ENCODE assay signal across 8 cellular contexts in genomic region chr17:6640536-6641373, GRCh38. TPM values are rescaled to one million over a fixed set of nuclear protein-coding genes. Genes with fewer than 3 reads are reported as not detected.
DNase-seq lines count a peak whose midpoint lies in the region; ATAC-seq and TF ChIP-seq lines count a peak whose summit lies in the region.

Gene KIAA0753 (minus strand): TSS chr17:6640711. CDS start chr17:6635103, 5,608 bp downstream.
Gene TXNDC17 (plus strand): TSS chr17:6641060. CDS start chr17:6641083, 23 bp downstream.

- H3K27me3 Mint-ChIP-seq in activated naive CD8-positive, alpha-beta T cell treated with anti-CD3 and anti-CD28 coated beads, Interleukin-2, amount 10 ng/mL, durations not matched to agents 7 days and 5 days = no peaks in the 10 kb centered on the region

- peaks cover 12% of the 10 kb centered on the region for H3K79me1 ChIP-seq in trophoblast cell (ENCODE audit: low read length)

- peak within 1 kb of the TSS; percentile 49 for H2AK5ac ChIP-seq in trophoblast cell (ENCODE audit: low read length)

- no peaks in the 10 kb centered on the region for H3K9me3 ChIP-seq in trophoblast cell (ENCODE audit: insufficient read depth, low read depth, low read length)
- no peaks in the 10 kb centered on the region for H3K9me3 ChIP-seq in tibial nerve

- POLR2A ChIA-PET in activated naive CD8-positive, alpha-beta T cell treated with anti-CD3 and anti-CD28 coated beads, Interleukin-2, amount 10 ng/mL, durations not matched to agents 7 days and 5 days (lab: Charles Lee) = interaction anchor here (0.6 to 4.3 kb wide), 7 partner anchors 10 to 1939 kb away, joined by 3 to 42 read pairs (median 3); partner anchors contain the start of genes C17orf100 and MED31

- peak within 1 kb of the TSS; percentile 93 for H3K14ac ChIP-seq in trophoblast cell (ENCODE audit: low read length)

- H3K36me3 ChIP-seq in trophoblast cell (ENCODE audit: control insufficient read depth in 1 of 2, insufficient read depth in 2 of 2, low read length in 2 of 2) = peaks cover 3 to 5% of the 10 kb centered on the region in 2 experiments
- peaks cover 0 to 29% (median 0%) of the 10 kb centered on the region in 3 donors for H3K36me3 ChIP-seq in tibial nerve

- H2BK12ac ChIP-seq in trophoblast cell (ENCODE audit: low read length) = no peak within 1 kb of the TSS

- no peaks in the 10 kb centered on the region for H3K27me3 ChIP-seq in trophoblast cell (ENCODE audit: insufficient read depth, low read length)
- no peaks in the 10 kb centered on the region for H3K27me3 ChIP-seq in tibial nerve

- H2BK120ac ChIP-seq in trophoblast cell (ENCODE audit: insufficient read depth, low read length, poor library complexity) = peak within 1 kb of the TSS; percentile 97

- peak within 1 kb of the TSS; percentile 80 for H3K27ac ChIP-seq in trophoblast cell (ENCODE audit: low read depth, low read length)
- H3K27ac ChIP-seq in tibial nerve = peak within 1 kb of the TSS; percentile 16 to 87 (median 86)

- peak within 1 kb of the TSS; percentile 93 for H3K18ac ChIP-seq in trophoblast cell (ENCODE audit: low read length)

- peak; percentile 97 for TF ChIP-seq POLR2A in GM10847 (IDR thresholded peaks at IDR 0.05; ENCODE audit: extremely low read depth, insufficient read length)
- TF ChIP-seq POLR2A in tibial nerve (IDR thresholded peaks at IDR 0.05) = peak; percentile 3 to 58

- H3K79me2 ChIP-seq in trophoblast cell (ENCODE audit: control insufficient read depth, insufficient read depth, low read length, poor library complexity) = peaks cover 9% of the 10 kb centered on the region

- no peaks in the 10 kb centered on the region for H3K9me3 Mint-ChIP-seq in activated naive CD8-positive, alpha-beta T cell treated with anti-CD3 and anti-CD28 coated beads, Interleukin-2, amount 10 ng/mL, durations not matched to agents 7 days and 5 days

- peak within 1 kb of the TSS; percentile 97 for H3K4me3 Mint-ChIP-seq in activated naive CD8-positive, alpha-beta T cell treated with anti-CD3 and anti-CD28 coated beads, Interleukin-2, amount 10 ng/mL, durations not matched to agents 7 days and 5 days

- intact Hi-C loops in Right ventricle myocardium superior (cut with DNase I) = no loop called here

- peak within 1 kb of the TSS; percentile 94 for H2AFZ ChIP-seq in trophoblast cell (ENCODE audit: insufficient read depth, low read length, poor library complexity)

- peak within 1 kb of the TSS; percentile 99 for H2BK5ac ChIP-seq in trophoblast cell (ENCODE audit: low read depth, low read length, poor library complexity)

- peak within 1 kb of the TSS; percentile 88 for H3K4ac ChIP-seq in trophoblast cell (ENCODE audit: low read depth, low read length)

- ATAC-seq in HG02623 (IDR thresholded peaks at IDR 0.05; ENCODE audit: unreplicated experiment) (peak; percentile 88), Right ventricle myocardium superior (ENCODE audit: poor library complexity) (peak; percentile 98)
- peak; percentile 84 for ATAC-seq in activated naive CD8-positive, alpha-beta T cell treated with anti-CD3 and anti-CD28 coated beads, Interleukin-2, amount 10 ng/mL, durations not matched to agents 7 days and 5 days (ENCODE audit: low read depth)

- peak; percentile 86 to 87 for TF ChIP-seq EP300 in tibial nerve (IDR thresholded peaks at IDR 0.05)

- H4K91ac ChIP-seq in trophoblast cell (ENCODE audit: low read depth, low read length) = peak within 1 kb of the TSS; percentile 94

- DNase-seq in NCI-H128 (lab: John Stamatoyannopoulos, UW; ENCODE audit: unreplicated experiment) (peak; percentile 66), SW 1271 (lab: John Stamatoyannopoulos, UW) (peak; percentile 74 to 87), Right ventricle myocardium superior (peak; percentile 96), trophoblast cell (peak; percentile 69 to 87), tibial nerve (ENCODE audit: low spot score in 2 of 2) (peak; percentile 78 to 79)
- DNase-seq in activated naive CD8-positive, alpha-beta T cell treated with anti-CD3 and anti-CD28 coated beads, Interleukin-2, amount 10 ng/mL, durations not matched to agents 7 days and 5 days = peak; percentile 96

- H3K36me3 Mint-ChIP-seq in activated naive CD8-positive, alpha-beta T cell treated with anti-CD3 and anti-CD28 coated beads, Interleukin-2, amount 10 ng/mL, durations not matched to agents 7 days and 5 days = peaks cover 13% of the 10 kb centered on the region

- peak within 1 kb of the TSS; percentile 83 for H3K9ac ChIP-seq in trophoblast cell (ENCODE audit: low read length)

- peak within 1 kb of the TSS; percentile 96 for H3K27ac Mint-ChIP-seq in activated naive CD8-positive, alpha-beta T cell treated with anti-CD3 and anti-CD28 coated beads, Interleukin-2, amount 10 ng/mL, durations not matched to agents 7 days and 5 days

- H3K4me1 Mint-ChIP-seq in activated naive CD8-positive, alpha-beta T cell treated with anti-CD3 and anti-CD28 coated beads, Interleukin-2, amount 10 ng/mL, durations not matched to agents 7 days and 5 days = peaks cover 47% of the 10 kb centered on the region

- H3K4me1 ChIP-seq in trophoblast cell (ENCODE audit: control insufficient read depth in 1 of 2, insufficient read depth in 2 of 2, low read length in 2 of 2) = peaks cover 9 to 10% of the 10 kb centered on the region in 2 experiments
- H3K4me1 ChIP-seq in tibial nerve = peaks cover 0 to 46% (median 16%) of the 10 kb centered on the region in 4 donors

- peak within 1 kb of the TSS; percentile 99 for H4K8ac ChIP-seq in trophoblast cell (ENCODE audit: low read depth, low read length)

- H3K4me3 ChIP-seq in trophoblast cell (ENCODE audit: low read depth, low read length) = peak within 1 kb of the TSS; percentile 87
- H3K4me3 ChIP-seq in tibial nerve = peak within 1 kb of the TSS; percentile 46 to 93 (median 90)

- H3K4me2 ChIP-seq in trophoblast cell (ENCODE audit: low read length) = peak within 1 kb of the TSS; percentile 69

- no peak within 1 kb of the TSS for H3K23ac ChIP-seq in trophoblast cell (ENCODE audit: low read length)

- no CpG with 5 or more reads among the region's 57 CpGs for WGBS in trophoblast cell (ENCODE audit: extremely low coverage, insufficient coverage, insufficient read length)
- 1% methylated on average over 50 to 52 of the region's 57 CpGs for WGBS in tibial nerve, 2 donors

- TF ChIP-seq CTCF in tibial nerve (IDR thresholded peaks at IDR 0.05) = peak in 1 of 5 experiments; percentile 53

- peak within 1 kb of the TSS; percentile 94 for H4K12ac ChIP-seq in trophoblast cell (ENCODE audit: low read depth, low read length)

RNA-seq across cellular contexts. Expression of gene KIAA0753, which starts in this region (rescaled TPM):
- total RNA-seq in activated naive CD8-positive, alpha-beta T cell treated with anti-CD3 and anti-CD28 coated beads, Interleukin-2, amount 10 ng/mL, durations not matched to agents 7 days and 5 days = 10 to 100 TPM; 17.0 to 18.2 TPM
- total RNA-seq in Right ventricle myocardium superior (3.5 TPM), tibial nerve (10 to 100 TPM; 14.1 to 24.0 (median 16.9) TPM)
- 9.5 and 9.8 TPM in 2 replicates for polyA plus RNA-seq in trophoblast cell (2013)

RNA-seq across cellular contexts. Expression of gene TXNDC17, which starts in this region (rescaled TPM):
- total RNA-seq in activated naive CD8-positive, alpha-beta T cell treated with anti-CD3 and anti-CD28 coated beads, Interleukin-2, amount 10 ng/mL, durations not matched to agents 7 days and 5 days = 10 to 100 TPM; 52.7 to 54.6 TPM
- total RNA-seq in Right ventricle myocardium superior (44.5 TPM), tibial nerve (100 to 1,000 TPM in 1 of 4 donors, 10 to 100 TPM in 3; 31.8 to 124 (median 85.6) TPM)
- 125 and 128 TPM in 2 replicates for polyA plus RNA-seq in trophoblast cell (2013)

Comparison
In these comparisons a context has a peak if more than half of its experiments do, and no peak if none do; other contexts are left out.
1. Peak in every context shown above with its lines: DNase-seq, ATAC-seq, H3K4me3 ChIP-seq and H3K27ac ChIP-seq.